ENCODE assay signal across 8 cellular contexts in the genomic region with DNA sequence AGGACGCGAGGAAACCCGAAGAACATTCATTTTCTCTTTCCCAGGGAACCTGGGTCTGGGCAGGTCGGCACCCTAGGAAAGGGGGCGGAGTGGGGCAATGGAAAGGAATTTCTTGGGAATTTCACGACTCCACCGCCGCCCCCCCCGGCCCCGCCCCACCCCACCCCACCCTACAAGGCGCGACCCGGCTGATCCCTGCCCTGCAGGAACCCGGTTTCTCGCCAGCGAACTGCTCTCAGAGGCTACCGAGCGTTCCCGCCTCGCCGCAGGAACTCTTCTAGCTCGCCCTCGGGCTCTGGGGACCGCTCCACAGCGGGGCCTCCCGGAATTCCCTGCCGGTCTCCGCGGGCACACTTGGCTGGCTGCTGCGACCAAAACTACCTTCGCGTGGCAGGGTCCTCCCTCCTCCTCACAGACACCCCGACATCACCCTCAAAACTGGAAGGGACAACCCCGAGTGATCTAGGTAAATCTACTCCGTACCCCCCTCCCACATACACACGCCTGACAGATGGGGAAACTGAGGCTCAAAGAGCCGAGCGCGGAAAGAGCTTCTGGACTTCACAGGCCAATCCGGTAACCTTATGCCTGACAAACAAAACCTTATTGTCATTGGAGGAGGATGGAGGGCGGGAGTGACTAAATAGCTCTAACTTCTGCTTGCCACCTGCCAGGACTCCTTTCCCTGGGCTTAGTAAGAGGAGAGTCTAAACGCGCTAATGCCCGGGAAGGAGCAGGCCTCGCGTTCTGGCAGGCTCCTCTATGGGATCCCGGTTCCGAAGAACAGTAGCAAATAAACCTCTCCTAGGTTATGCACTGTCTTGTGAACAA. TPM values are rescaled to one million over a fixed set of nuclear protein-coding genes. Genes with fewer than 3 reads are reported as not detected.
DNase-seq lines count a peak whose midpoint lies in the region; ATAC-seq lines count a peak whose summit lies in the region.

No MANE protein-coding gene starts in this region.

- H3K27ac Mint-ChIP-seq in activated naive CD8-positive, alpha-beta T cell treated with anti-CD3 and anti-CD28 coated beads, Interleukin-2, amount 10 ng/mL, durations not matched to agents 7 days and 5 days = peak overlapping the region; percentile 3

- in situ Hi-C loops in G401 (cut with HindIII; ENCODE audit: low sequenced_read_pairs) = loop anchor here (10.0 kb wide), 1 partner anchor 65 kb away; no protein-coding TSS in a partner anchor

- POLR2A ChIA-PET in activated naive CD8-positive, alpha-beta T cell treated with anti-CD3 and anti-CD28 coated beads, Interleukin-2, amount 10 ng/mL, durations not matched to agents 7 days and 5 days (lab: Charles Lee) = interaction anchor here (0.5 to 1.5 kb wide), 4 partner anchors 15 to 61 kb away, joined by 3 to 6 read pairs (median 3); no protein-coding TSS in a partner anchor

- H3K9me3 Mint-ChIP-seq in activated naive CD8-positive, alpha-beta T cell treated with anti-CD3 and anti-CD28 coated beads, Interleukin-2, amount 10 ng/mL, durations not matched to agents 7 days and 5 days = no peaks in the 10 kb centered on the region

- H3K27me3 Mint-ChIP-seq in activated naive CD8-positive, alpha-beta T cell treated with anti-CD3 and anti-CD28 coated beads, Interleukin-2, amount 10 ng/mL, durations not matched to agents 7 days and 5 days = peaks cover 8% of the 10 kb centered on the region

- peak; percentile 43 for DNase-seq in G401 (ENCODE audit: low spot score)
- peak; percentile 12 for DNase-seq in NCI-H1105 (lab: John Stamatoyannopoulos, UW)
- DNase-seq in activated naive CD8-positive, alpha-beta T cell treated with anti-CD3 and anti-CD28 coated beads, Interleukin-2, amount 10 ng/mL, durations not matched to agents 7 days and 5 days = no peak
- peak; percentile 61 for DNase-seq in hepatic stellate cell (ENCODE audit: low spot score)
- peak; percentile 53 for DNase-seq in retina
- DNase-seq in NCI-H774 (lab: John Stamatoyannopoulos, UW) = no peak
- DNase-seq in NCI-H446 (lab: John Stamatoyannopoulos, UW) = no peak

- no peak for ATAC-seq in activated naive CD8-positive, alpha-beta T cell treated with anti-CD3 and anti-CD28 coated beads, Interleukin-2, amount 10 ng/mL, durations not matched to agents 7 days and 5 days (ENCODE audit: low read depth)
- ATAC-seq in GM21576 (IDR thresholded peaks at IDR 0.05; ENCODE audit: unreplicated experiment) = no peak

- H3K4me1 Mint-ChIP-seq in activated naive CD8-positive, alpha-beta T cell treated with anti-CD3 and anti-CD28 coated beads, Interleukin-2, amount 10 ng/mL, durations not matched to agents 7 days and 5 days = peaks cover 35% of the 10 kb centered on the region

- H3K36me3 Mint-ChIP-seq in activated naive CD8-positive, alpha-beta T cell treated with anti-CD3 and anti-CD28 coated beads, Interleukin-2, amount 10 ng/mL, durations not matched to agents 7 days and 5 days = peaks cover 29% of the 10 kb centered on the region

- H3K4me3 Mint-ChIP-seq in activated naive CD8-positive, alpha-beta T cell treated with anti-CD3 and anti-CD28 coated beads, Interleukin-2, amount 10 ng/mL, durations not matched to agents 7 days and 5 days = peak overlapping the region; percentile 90

RNA-seq across cellular contexts. Expression of gene ACTN1, which starts 0.8 kb away (rescaled TPM):
- total RNA-seq in G401 (2014; rRNA removed; shearing (Covaris generic)) = 78.8 and 90.9 TPM in 2 replicates
- 10 to 100 TPM; 63.8 to 71.5 TPM for total RNA-seq in activated naive CD8-positive, alpha-beta T cell treated with anti-CD3 and anti-CD28 coated beads, Interleukin-2, amount 10 ng/mL, durations not matched to agents 7 days and 5 days

Comparison
In these comparisons a context has a peak if more than half of its experiments do, and no peak if none do; other contexts are left out.
1. DNase-seq: peak in G401 (single experiment), NCI-H1105 (single experiment), hepatic stellate cell (single experiment) and retina (single experiment); none in activated naive CD8-positive, alpha-beta T cell treated with anti-CD3 and anti-CD28 coated beads, Interleukin-2, amount 10 ng/mL, durations not matched to agents 7 days and 5 days (single experiment), NCI-H774 (single experiment) and NCI-H446 (0 of 2).